ENCODE assay signal across 23 cellular contexts in genomic region chr15:91199511-91199910, GRCh38.
"Had no signal": no experiment of that assay in that cellular context is flagged by ENCODE, and none has a peak within 500 bp of the region (broad histone marks: within the 10 kb centered on the region; RNA-seq: fewer than 3 reads in every experiment).

No MANE protein-coding gene starts in this region.

- H3K36me3 ChIP-seq: breast epithelium, SJSA1 had no signal

- H3K36me3 Mint-ChIP-seq: activated naive CD4-positive, alpha-beta T cell treated with anti-CD3 and anti-CD28 coated beads, Interleukin-2, amount 50 U/mL, for 24 hours had no signal

- H3K9me3 ChIP-seq: breast epithelium, SJSA1 had no signal

- H3K4me3 Mint-ChIP-seq: activated CD8-positive, alpha-beta T cell treated with anti-CD3 and anti-CD28 coated beads for 36 hours; activated naive CD4-positive, alpha-beta T cell treated with anti-CD3 and anti-CD28 coated beads, Interleukin-2, amount 50 U/mL, for 24 hours had no signal

- H3K27me3 ChIP-seq: breast epithelium, SJSA1 had no signal

- H3K27ac ChIP-seq: breast epithelium, KMS-11, SJSA1 had no signal

- H3K9ac ChIP-seq: KMS-11 had no signal

- H3K4me1 Mint-ChIP-seq: activated naive CD4-positive, alpha-beta T cell treated with anti-CD3 and anti-CD28 coated beads, Interleukin-2, amount 50 U/mL, for 24 hours had no signal

- ATAC-seq: activated CD4-positive, CD25-positive, alpha-beta regulatory T cell treated with anti-CD3 and anti-CD28 coated beads, Interleukin-2, amount 50 U/mL, for 24 hours; activated CD8-positive, alpha-beta T cell treated with anti-CD3 and anti-CD28 coated beads for 36 hours; Panc1; Right ventricle myocardium inferior; SK-N-SH treated with all-trans-retinoic acid at 6 μM for 48 hours had no signal

- H3K4me3 ChIP-seq: breast epithelium, SJSA1 had no signal

- DNase-seq: activated CD4-positive, alpha-beta T cell treated with anti-CD3 and anti-CD28 coated beads for 4 hours; activated CD8-positive, alpha-beta memory T cell treated with anti-CD3 and anti-CD28 coated beads, Interleukin-2, amount 50 U/mL, for 48 hours; activated CD8-positive, alpha-beta T cell treated with anti-CD3 and anti-CD28 coated beads for 36 hours; activated T-cell treated with anti-CD3 and anti-CD28 coated beads, Interleukin-2, amount 50 U/mL, for 1 hour; aorta; NCI-H1105; NCI-H1694; NCI-H2029 treated with DMSO at 0.1 percent for 48 hours; NCI-H446; NCI-H524; NCI-H774; NK-92 treated with Interleukin-12 subunit alpha and Interleukin-12 subunit beta, amount 100 ng/mL, for 24 hours; OCI-M1; RPMI8226; SW 1271 had no signal

- H3K4me2 ChIP-seq: KMS-11 had no signal

- H3K27ac Mint-ChIP-seq: activated CD8-positive, alpha-beta T cell treated with anti-CD3 and anti-CD28 coated beads for 36 hours; activated naive CD4-positive, alpha-beta T cell treated with anti-CD3 and anti-CD28 coated beads, Interleukin-2, amount 50 U/mL, for 24 hours had no signal

- H3K4me1 ChIP-seq: breast epithelium, SJSA1 had no signal
